In the genomic region with DNA sequence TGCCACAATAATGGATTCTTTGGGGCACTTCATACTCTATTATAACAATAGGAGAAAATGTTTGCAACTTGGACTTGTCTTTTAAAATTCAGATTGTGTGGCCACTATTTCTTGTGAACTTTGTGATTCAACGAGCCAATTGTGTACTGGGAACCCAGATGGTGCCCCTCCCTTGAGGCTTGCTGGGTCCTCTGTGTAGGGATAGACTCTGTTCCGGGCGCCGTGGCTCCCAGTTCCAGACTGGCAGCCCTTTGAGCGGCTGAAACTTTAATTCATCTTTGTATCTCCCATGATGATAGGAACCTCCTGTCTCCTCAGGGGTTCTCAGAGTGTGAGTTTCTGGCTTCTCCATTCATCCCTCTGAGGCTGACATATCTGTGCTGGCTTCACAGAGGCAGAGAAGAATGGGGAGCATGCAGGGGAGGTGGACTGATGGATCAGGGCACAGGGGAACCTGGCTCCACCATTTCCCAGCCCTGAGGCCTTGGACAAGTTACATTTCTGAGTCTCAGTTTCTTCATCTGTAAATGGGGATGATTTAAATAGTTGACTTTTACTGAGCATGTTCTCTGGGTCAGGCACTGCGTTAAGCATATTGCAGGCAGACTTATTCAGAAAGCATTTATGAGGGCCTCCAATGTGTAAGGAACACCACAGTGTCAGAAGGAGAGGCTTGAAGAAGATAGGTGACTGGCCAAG, we compare ENCODE assay signal across 1 cellular context.
TF ChIP-seq lines count a peak whose summit lies in the region.

No MANE protein-coding gene starts in this region.

TF ChIP-seq in GM12878, 131 proteins besides CTCF, POLR2A, EP300 and RAD21:
- TF ChIP-seq, protein P1, sequence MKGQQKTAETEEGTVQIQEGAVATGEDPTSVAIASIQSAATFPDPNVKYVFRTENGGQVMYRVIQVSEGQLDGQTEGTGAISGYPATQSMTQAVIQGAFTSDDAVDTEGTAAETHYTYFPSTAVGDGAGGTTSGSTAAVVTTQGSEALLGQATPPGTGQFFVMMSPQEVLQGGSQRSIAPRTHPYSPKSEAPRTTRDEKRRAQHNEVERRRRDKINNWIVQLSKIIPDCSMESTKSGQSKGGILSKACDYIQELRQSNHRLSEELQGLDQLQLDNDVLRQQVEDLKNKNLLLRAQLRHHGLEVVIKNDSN (IDR thresholded peaks at IDR 0.05; ENCODE audit: borderline replicate concordance, extremely low read length, insufficient read depth, low read depth, low read length): no peak
- TF ChIP-seq SPI1 (IDR thresholded peaks at IDR 0.05; ENCODE audit: borderline replicate concordance, insufficient read depth, low read depth, low read length): no peak
- TF ChIP-seq PAX5 (IDR thresholded peaks at IDR 0.05; ENCODE audit: borderline replicate concordance, low read depth, low read length): no peak
- TF ChIP-seq CHD2 (IDR thresholded peaks at IDR 0.05; ENCODE audit: borderline replicate concordance, low read depth, low read length): no peak
- TF ChIP-seq RELA (IDR thresholded peaks at IDR 0.05; ENCODE audit: borderline replicate concordance, partially characterized antibody): no peak
